ENCODE assay signal across 12 cellular contexts in the genomic region with DNA sequence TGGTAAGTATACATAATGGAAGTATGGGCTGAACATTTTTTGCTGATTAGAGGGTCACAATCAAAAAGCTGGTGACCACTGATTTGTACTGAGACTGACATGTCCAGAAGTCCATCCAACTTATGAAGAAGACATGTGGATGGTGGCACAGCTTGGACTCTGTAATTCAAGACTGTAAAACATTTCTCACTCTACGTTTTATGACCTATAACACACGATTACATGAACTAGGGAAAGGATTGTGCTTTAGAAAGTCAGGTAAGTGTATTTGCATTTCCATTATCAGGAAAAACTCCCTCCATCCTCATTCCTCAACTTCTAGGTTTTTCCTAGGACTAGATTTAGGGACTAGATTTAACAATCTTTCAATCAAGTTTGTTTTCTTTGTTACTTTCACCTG. TPM values are rescaled to one million over a fixed set of nuclear protein-coding genes. Genes with fewer than 3 reads are reported as not detected.
"Had no signal": no experiment of that assay in that cellular context is flagged by ENCODE, and none has a peak within 500 bp of the region (broad histone marks: within the 10 kb centered on the region; RNA-seq: fewer than 3 reads in every experiment).

No MANE protein-coding gene starts in this region.

- H3K4me3 ChIP-seq: GM23248, GM23338, HAP-1 had no signal

- H3K4me2 ChIP-seq: GM23338 had no signal

- ATAC-seq: GM23338, HCT116 had no signal

- H3K9me3 Mint-ChIP-seq: HFFc6 had no signal

- H3K27ac ChIP-seq: GM23248 had no signal

- H3K9me3 ChIP-seq: HAP-1 had no signal

- H3K4me1 ChIP-seq: HAP-1 had no signal

- H3K4me1 Mint-ChIP-seq: GM23338 had no signal

- H3K27ac Mint-ChIP-seq: GM23338, H9, HFFc6 had no signal

- H2AFZ ChIP-seq: GM23248, GM23338 had no signal

- H3K36me3 ChIP-seq: HAP-1 had no signal

- H3K4me3 Mint-ChIP-seq: GM23338, H9, HFFc6 had no signal

- DNase-seq: GM23248, GOT3, H7, H9, HCEC 1CT, HFFc6 had no signal

- FAIRE-seq: H1, H54 had no signal

- H3K9ac ChIP-seq: GM23248 had no signal

RNA-seq across cellular contexts. Expression of a gene that starts 49.0 kb away (rescaled TPM):
- total RNA-seq: GM23248, GM23338, H1, H4, H7, H9, HFFc6 had no signal
- polyA plus RNA-seq: GM23248, GM23338, H1 had no signal
